In genomic region chr4:16158504-16158852, GRCh38 we compare ENCODE assay signal across 15 cellular contexts.
A peak's percentile ranks its signal among the peaks of the same experiment; 100 is the strongest.
DNase-seq lines count a peak whose midpoint lies in the region; ATAC-seq and TF ChIP-seq lines count a peak whose summit lies in the region.
"Had no signal": no experiment of that assay in that cellular context is flagged by ENCODE, and none has a peak within 500 bp of the region (broad histone marks: within the 10 kb centered on the region; RNA-seq: fewer than 3 reads in every experiment).

No MANE protein-coding gene starts in this region.

- H3K27ac ChIP-seq in stomach: peak overlapping the region in 4 of 5 donors; percentile 17 to 75 (median 66)
- H3K27ac ChIP-seq: PC-9 had no signal

- no peak for TF ChIP-seq POLR2A in stomach (IDR thresholded peaks at IDR 0.05)

- no peak for TF ChIP-seq EP300 in stomach (IDR thresholded peaks at IDR 0.05)

- peak; percentile 88 for DNase-seq in NCI-H82 (lab: John Stamatoyannopoulos, UW)
- no peak for DNase-seq in NCI-H82 treated with DMSO at 0.1 percent for 48 hours (lab: John Stamatoyannopoulos, UW; ENCODE audit: unreplicated experiment)
- no peak for DNase-seq in WTC11 (ENCODE audit: low spot score)
- DNase-seq in mucosa of descending colon: peak; percentile 69 to 89 (median 74)
- no peak for DNase-seq in stomach
- no peak for DNase-seq in SKM-1 treated with dmso at 0.1 percent for 144 hours (lab: John Stamatoyannopoulos, UW; ENCODE audit: unreplicated experiment)
- DNase-seq in SHP77 treated with DMSO at 0.1 percent for 48 hours (lab: John Stamatoyannopoulos, UW): no peak
- DNase-seq in NCI-H524 treated with DMSO at 0.1 percent for 48 hours (lab: John Stamatoyannopoulos, UW): no peak
- DNase-seq: C1 segment of cervical spinal cord, DMS153, KBM-7, NCI-H1105 treated with DMSO at 0.1 percent for 48 hours, NCI-H1930, NCI-H526, PC-9 had no signal

- TF ChIP-seq CTCF in WTC11 (IDR thresholded peaks at IDR 0.05) (no peak), mucosa of descending colon (IDR thresholded peaks at IDR 0.05) (no peak), stomach (IDR thresholded peaks at IDR 0.05) (no peak)

- no peak overlapping the region for H3K27ac Mint-ChIP-seq in WTC11

- H3K9me3 ChIP-seq in mucosa of descending colon (no peaks in the 10 kb centered on the region), stomach (no peaks in the 10 kb centered on the region)

- H3K4me3 ChIP-seq in mucosa of descending colon (no peak overlapping the region), stomach (no peak overlapping the region)
- H3K4me3 ChIP-seq: PC-9 had no signal

- H3K36me3 Mint-ChIP-seq in WTC11: peaks cover 2% of the 10 kb centered on the region; the same call in 1 of the 2 replicates

- WGBS in stomach, 5 donors: 16 to 51% (median 30%) methylated on average over 3 of the region's 3 CpGs

- H3K4me1 Mint-ChIP-seq in WTC11: peaks cover 17% of the 10 kb centered on the region

- intact Hi-C loops in mucosa of descending colon (cut with DNase I, micrococcal nuclease) (no loop called here), stomach (cut with DNase I; ENCODE audit: low total_unique reads) (no loop called here)

- POLR2A ChIA-PET in WTC11 (lab: Charles Lee): no interaction called here

- H3K9me3 Mint-ChIP-seq in WTC11: no peaks in the 10 kb centered on the region

- no peaks in the 10 kb centered on the region for H3K27me3 ChIP-seq in stomach

- CTCF ChIA-PET in WTC11 (lab: Charles Lee): interaction anchor here (0.8 to 1.8 kb wide), 4 partner anchors 38 to 353 kb away, joined by 3 to 9 read pairs (median 6); no protein-coding TSS in a partner anchor

- H3K4me1 ChIP-seq in mucosa of descending colon (ENCODE audit: low read depth) (peaks cover 21% of the 10 kb centered on the region), stomach (peaks cover 8 to 44% (median 25%) of the 10 kb centered on the region in 4 donors)

- ATAC-seq in WTC11 (peak; percentile 23), mucosa of descending colon (peak; percentile 89)

- no peaks in the 10 kb centered on the region for H3K27me3 Mint-ChIP-seq in WTC11 (ENCODE audit: low read depth)

- H3K36me3 ChIP-seq in mucosa of descending colon (ENCODE audit: low read depth) (no peaks in the 10 kb centered on the region), stomach (peaks cover 8 to 35% (median 24%) of the 10 kb centered on the region in 4 donors)

- no peak overlapping the region for H3K4me3 Mint-ChIP-seq in WTC11

TF ChIP-seq in WTC11, 78 proteins besides CTCF, POLR2A, EP300 and RAD21:
- TF ChIP-seq, protein P1, sequence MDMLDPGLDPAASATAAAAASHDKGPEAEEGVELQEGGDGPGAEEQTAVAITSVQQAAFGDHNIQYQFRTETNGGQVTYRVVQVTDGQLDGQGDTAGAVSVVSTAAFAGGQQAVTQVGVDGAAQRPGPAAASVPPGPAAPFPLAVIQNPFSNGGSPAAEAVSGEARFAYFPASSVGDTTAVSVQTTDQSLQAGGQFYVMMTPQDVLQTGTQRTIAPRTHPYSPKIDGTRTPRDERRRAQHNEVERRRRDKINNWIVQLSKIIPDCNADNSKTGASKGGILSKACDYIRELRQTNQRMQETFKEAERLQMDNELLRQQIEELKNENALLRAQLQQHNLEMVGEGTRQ (CRISPR knock-in tag; IDR thresholded peaks at IDR 0.05): no peak
- TF ChIP-seq ETV6 (CRISPR knock-in tag; IDR thresholded peaks at IDR 0.05): 0 out of 2 replicates have a peak, but pooled peaks have one; percentile 3

Comparison
In these comparisons a context has a peak if more than half of its experiments do, and no peak if none do; other contexts are left out.
1. DNase-seq: peak in NCI-H82 (single experiment) and mucosa of descending colon (3 of 3); none in NCI-H82 treated with DMSO at 0.1 percent for 48 hours (single experiment), WTC11 (single experiment), stomach (single experiment), SKM-1 treated with dmso at 0.1 percent for 144 hours (single experiment), SHP77 treated with DMSO at 0.1 percent for 48 hours (single experiment) and NCI-H524 treated with DMSO at 0.1 percent for 48 hours (single experiment).